11 cellular contexts compared by ENCODE assay signal in genomic region chr2:112092286-112093041, GRCh38. TPM values are rescaled to one million over a fixed set of nuclear protein-coding genes. Genes with fewer than 3 reads are reported as not detected.
A peak's percentile ranks its signal among the peaks of the same experiment; 100 is the strongest.
DNase-seq lines count a peak whose midpoint lies in the region; ATAC-seq and TF ChIP-seq lines count a peak whose summit lies in the region.
"Had no signal": no experiment of that assay in that cellular context is flagged by ENCODE, and none has a peak within 500 bp of the region (broad histone marks: within the 10 kb centered on the region; RNA-seq: fewer than 3 reads in every experiment).

No MANE protein-coding gene starts in this region.

- peak overlapping the region in 2 of 3 donors; percentile 1 to 27 for H3K27ac Mint-ChIP-seq in CD4-positive, CD25-positive, alpha-beta regulatory T cell
- H3K27ac Mint-ChIP-seq in naive B cell, result peak overlapping the region in 4 of 6 donors; percentile 60 to 86 (median 78)
- H3K27ac Mint-ChIP-seq in glutamatergic neuron (ENCODE audit: unreplicated experiment), result no peak overlapping the region
- H3K27ac Mint-ChIP-seq: IgD-negative memory B cell had no signal

- no peaks in the 10 kb centered on the region for H3K27me3 Mint-ChIP-seq in CD4-positive, CD25-positive, alpha-beta regulatory T cell
- H3K27me3 Mint-ChIP-seq in naive B cell, result no peaks in the 10 kb centered on the region
- peaks cover under 1% of the 10 kb centered on the region for H3K27me3 Mint-ChIP-seq in glutamatergic neuron (ENCODE audit: unreplicated experiment)
- H3K27me3 Mint-ChIP-seq: brain, IgD-negative memory B cell had no signal

- no peak overlapping the region for H3K4me3 Mint-ChIP-seq in CD4-positive, CD25-positive, alpha-beta regulatory T cell
- H3K4me3 Mint-ChIP-seq in naive B cell, result peak overlapping the region in 1 of 8 donors; percentile 65
- no peak overlapping the region for H3K4me3 Mint-ChIP-seq in glutamatergic neuron (ENCODE audit: unreplicated experiment)
- H3K4me3 Mint-ChIP-seq: brain, IgD-negative memory B cell had no signal

- H3K4me3 ChIP-seq in CD4-positive, CD25-positive, alpha-beta regulatory T cell (ENCODE audit: low read depth, low read length), result no peak overlapping the region
- H3K4me3 ChIP-seq: right atrium auricular region had no signal

- H3K36me3 Mint-ChIP-seq in CD4-positive, CD25-positive, alpha-beta regulatory T cell, result peaks cover 45% of the 10 kb centered on the region
- H3K36me3 Mint-ChIP-seq in naive B cell (peaks cover 30 to 37% of the 10 kb centered on the region in 2 donors), glutamatergic neuron (ENCODE audit: unreplicated experiment) (peaks cover under 1% of the 10 kb centered on the region)

- no peak for TF ChIP-seq CTCF in glutamatergic neuron (IDR thresholded peaks at IDR 0.05; ENCODE audit: partially characterized antibody, unreplicated experiment)

- ATAC-seq in CD4-positive, CD25-positive, alpha-beta regulatory T cell (ENCODE audit: low read depth in 2 of 2), result no peak
- ATAC-seq in naive B cell (ENCODE audit: low read depth in 2 of 2) (no peak), HG03442 (IDR thresholded peaks at IDR 0.05; ENCODE audit: unreplicated experiment) (no peak)

- H3K27me3 ChIP-seq in CD4-positive, CD25-positive, alpha-beta regulatory T cell (ENCODE audit: control insufficient read depth, insufficient read depth, low read length), result no peaks in the 10 kb centered on the region
- H3K27me3 ChIP-seq: right atrium auricular region had no signal

- H3K9me3 ChIP-seq in CD4-positive, CD25-positive, alpha-beta regulatory T cell (ENCODE audit: control insufficient read depth in 2 of 2, low read length in 2 of 2), result no peaks in the 10 kb centered on the region
- H3K9me3 ChIP-seq: right atrium auricular region had no signal

- peaks cover 66% of the 10 kb centered on the region for H3K36me3 ChIP-seq in CD4-positive, CD25-positive, alpha-beta regulatory T cell (ENCODE audit: control insufficient read depth, insufficient read depth, low read length)

- peaks cover 11 to 15% (median 14%) of the 10 kb centered on the region in 4 donors for H3K4me1 Mint-ChIP-seq in CD4-positive, CD25-positive, alpha-beta regulatory T cell
- H3K4me1 Mint-ChIP-seq in naive B cell (peaks cover 13 to 26% (median 22%) of the 10 kb centered on the region in 3 donors), glutamatergic neuron (ENCODE audit: low read depth, unreplicated experiment) (no peaks in the 10 kb centered on the region)
- H3K4me1 Mint-ChIP-seq: brain had no signal

- no peaks in the 10 kb centered on the region for H3K4me1 ChIP-seq in CD4-positive, CD25-positive, alpha-beta regulatory T cell (ENCODE audit: control insufficient read depth, insufficient read depth, low read length, poor library complexity, severe bottlenecking)
- H3K4me1 ChIP-seq: right atrium auricular region had no signal

- no peak overlapping the region for H3K27ac ChIP-seq in CD4-positive, CD25-positive, alpha-beta regulatory T cell (ENCODE audit: insufficient read depth, low read length, poor library complexity, severe bottlenecking)
- peak overlapping the region; percentile 52 for H3K27ac ChIP-seq in cingulate gyrus (ENCODE audit: low read depth, low read length)
- H3K27ac ChIP-seq: right atrium auricular region had no signal

- no peak for DNase-seq in CD4-positive, CD25-positive, alpha-beta regulatory T cell
- DNase-seq in LHCN-M2 (ENCODE audit: low read depth), result peak; percentile 71
- DNase-seq in naive B cell, result no peak
- DNase-seq in Kasumi-1 (lab: John Stamatoyannopoulos, UW), result no peak
- DNase-seq in glutamatergic neuron, result no peak
- no peak for DNase-seq in GDM1 (lab: John Stamatoyannopoulos, UW)

- H3K9me3 Mint-ChIP-seq in CD4-positive, CD25-positive, alpha-beta regulatory T cell, result no peaks in the 10 kb centered on the region
- H3K9me3 Mint-ChIP-seq in naive B cell (no peaks in the 10 kb centered on the region), glutamatergic neuron (ENCODE audit: unreplicated experiment) (no peaks in the 10 kb centered on the region)
- H3K9me3 Mint-ChIP-seq: brain, IgD-negative memory B cell had no signal

RNA-seq across cellular contexts. Expression of gene TMEM87B, which starts 37.4 kb away (rescaled TPM):
- 24.6 TPM for total RNA-seq in CD4-positive, CD25-positive, alpha-beta regulatory T cell
- 10 to 100 TPM in 3 of 4 donors, 1 to 10 TPM in 1; 9.1 to 15.6 (median 11.8) TPM for polyA plus RNA-seq in CD4-positive, CD25-positive, alpha-beta regulatory T cell
- total RNA-seq in LHCN-M2 (2014; rRNA removed), result 27.4 and 31.6 TPM in 2 replicates
- 10.2 TPM for polyA plus RNA-seq in LHCN-M2 (2012)
- 10 to 100 TPM in 1 of 6 donors, 1 to 10 TPM in 5; 5.3 to 12.6 (median 9.5) TPM for polyA plus RNA-seq in naive B cell (ENCODE audit: low read depth in 6 of 6)
- total RNA-seq in glutamatergic neuron (ENCODE audit: unreplicated experiment), result 8.6 TPM

RNA-seq across cellular contexts. Expression of gene FBLN7, which starts 45.7 kb away (rescaled TPM):
- total RNA-seq in CD4-positive, CD25-positive, alpha-beta regulatory T cell, result 19.3 TPM
- polyA plus RNA-seq in CD4-positive, CD25-positive, alpha-beta regulatory T cell, result 10 to 100 TPM; 29.9 to 40.2 (median 36.5) TPM
- total RNA-seq in LHCN-M2 (2014; rRNA removed) (4.4 and 5.1 TPM in 2 replicates), glutamatergic neuron (ENCODE audit: unreplicated experiment) (0.20 TPM)
- 7.3 TPM for polyA plus RNA-seq in LHCN-M2 (2012)
- under 1 TPM in 2 of 6 donors, not detected in 4; 0.18 to 0.23 TPM for polyA plus RNA-seq in naive B cell (ENCODE audit: low read depth in 6 of 6)
